ENCODE assay signal across 11 cellular contexts in genomic region chr2:153287109-153287801, GRCh38.
A peak's percentile ranks its signal among the peaks of the same experiment; 100 is the strongest.
DNase-seq lines count a peak whose midpoint lies in the region; ATAC-seq, FAIRE-seq and TF ChIP-seq lines count a peak whose summit lies in the region.
"Had no signal": no experiment of that assay in that cellular context is flagged by ENCODE, and none has a peak within 500 bp of the region (broad histone marks: within the 10 kb centered on the region; RNA-seq: fewer than 3 reads in every experiment).

No MANE protein-coding gene starts in this region.

- H3K36me3 Mint-ChIP-seq in T-helper 17 cell (ENCODE audit: low read depth) = no peaks in the 10 kb centered on the region

- no peak for FAIRE-seq in keratinocyte (lab: Jason Lieb, UNC)

- H3K4me1 ChIP-seq in keratinocyte (ENCODE audit: control insufficient read depth, extremely low read depth, insufficient read depth, low read length) (no peaks in the 10 kb centered on the region), gastrocnemius medialis (no peaks in the 10 kb centered on the region)
- H3K4me1 ChIP-seq: parathyroid adenoma had no signal

- no peak overlapping the region for H3K4me3 ChIP-seq in keratinocyte (ENCODE audit: control insufficient read depth in 2 of 3, extremely low read depth in 1 of 3, insufficient read depth in 2 of 3, low read depth in 1 of 3, low read length in 3 of 3)
- no peak overlapping the region for H3K4me3 ChIP-seq in gastrocnemius medialis

- H3K36me3 ChIP-seq in keratinocyte (ENCODE audit: control insufficient read depth in 2 of 2, extremely low read depth in 1 of 2, insufficient read depth in 2 of 2, low read length in 2 of 2) = no peaks in the 10 kb centered on the region
- no peaks in the 10 kb centered on the region for H3K36me3 ChIP-seq in gastrocnemius medialis

- H3K4me3 Mint-ChIP-seq in T-helper 17 cell = peak overlapping the region; percentile 33

- TF ChIP-seq CTCF in GM13976 (IDR thresholded peaks at IDR 0.05; ENCODE audit: borderline replicate concordance, control extremely low read depth, extremely low read depth, insufficient read depth, missing control alignments) = no peak
- TF ChIP-seq CTCF in keratinocyte (optimal IDR thresholded peaks at IDR 0.05 in 1 of 3, IDR thresholded peaks at IDR 0.05 in 1 of 3, conservative IDR thresholded peaks at IDR 0.05 in 1 of 3; ENCODE audit: extremely low read depth in 1 of 3, insufficient read depth in 2 of 3, low read length in 3 of 3) = peak in 2 of 3 experiments; percentile 44 to 60
- TF ChIP-seq CTCF in gastrocnemius medialis (IDR thresholded peaks at IDR 0.05 in 4 of 5, conservative IDR thresholded peaks at IDR 0.05 in 1 of 5) = no peak

- H3K9ac ChIP-seq in keratinocyte (ENCODE audit: control insufficient read depth, extremely low read depth, insufficient read depth, low read length) = no peak overlapping the region
- H3K9ac ChIP-seq: parathyroid adenoma had no signal

- no peak overlapping the region for H3K27ac Mint-ChIP-seq in T-helper 17 cell

- no peaks in the 10 kb centered on the region for H3K9me1 ChIP-seq in keratinocyte (ENCODE audit: control insufficient read depth, extremely low read depth, insufficient read depth, low read length)

- peak overlapping the region; percentile 15 for H2AFZ ChIP-seq in keratinocyte (ENCODE audit: control insufficient read depth, low read length)
- H2AFZ ChIP-seq: parathyroid adenoma had no signal

- in situ Hi-C loops in GM13976 (cut with MboI; ENCODE audit: low sequenced_read_pairs, unreplicated experiment) (no loop called here), gastrocnemius medialis (cut with MboI; ENCODE audit: low sequenced_read_pairs in 4 of 4) (no loop called here)

- no peak for TF ChIP-seq POLR2A in gastrocnemius medialis (IDR thresholded peaks at IDR 0.05)

- no peaks in the 10 kb centered on the region for H4K20me1 ChIP-seq in keratinocyte (ENCODE audit: control insufficient read depth, extremely low read depth, insufficient read depth, low read length)

- no peaks in the 10 kb centered on the region for H3K4me1 Mint-ChIP-seq in T-helper 17 cell

- no peaks in the 10 kb centered on the region for H3K9me3 ChIP-seq in T-helper 17 cell (ENCODE audit: control insufficient read depth, low read length, poor library complexity, severe bottlenecking)
- H3K9me3 ChIP-seq in keratinocyte (ENCODE audit: control insufficient read depth, low read depth, low read length) = no peaks in the 10 kb centered on the region
- no peaks in the 10 kb centered on the region for H3K9me3 ChIP-seq in gastrocnemius medialis

- H3K27ac ChIP-seq in keratinocyte (ENCODE audit: control insufficient read depth, insufficient read depth, low read length) (no peak overlapping the region), gastrocnemius medialis (no peak overlapping the region)
- H3K27ac ChIP-seq: parathyroid adenoma had no signal

- intact Hi-C loops in gastrocnemius medialis (cut with DNase I; ENCODE audit: low total_unique reads) = no loop called here

- dilution Hi-C loops in keratinocyte (cut with MboI; ENCODE audit: extremely low pct_ligation_motif_present, low sequenced_read_pairs) = no loop called here

- H3K4me2 ChIP-seq in keratinocyte (ENCODE audit: control insufficient read depth, extremely low read depth, insufficient read depth, low read depth, low read length) = peak overlapping the region; percentile 45

- DNase-seq in GM13976 (ENCODE audit: low spot score) (peak; percentile 19), T-helper 17 cell (no peak), keratinocyte (ENCODE audit: low read depth, low spot score) (no peak), middle frontal gyrus (ENCODE audit: extremely low spot score, low spot score) (no peak), NCI-H2196 (lab: John Stamatoyannopoulos, UW; ENCODE audit: unreplicated experiment) (no peak), putamen (ENCODE audit: low spot score) (no peak), gastrocnemius medialis (no peak)
- DNase-seq: IMR-90, T1000 had no signal

- H3K27me3 Mint-ChIP-seq in T-helper 17 cell = peaks cover 14% of the 10 kb centered on the region

- H3K27me3 ChIP-seq in keratinocyte (ENCODE audit: control insufficient read depth, extremely low read depth, insufficient read depth, low read length) (no peaks in the 10 kb centered on the region), gastrocnemius medialis (no peaks in the 10 kb centered on the region)

- peak; percentile 55 for ATAC-seq in HG02852 (IDR thresholded peaks at IDR 0.05; ENCODE audit: unreplicated experiment)
- no peak for ATAC-seq in T-helper 17 cell
- ATAC-seq in gastrocnemius medialis = no peak

- no peaks in the 10 kb centered on the region for H3K79me2 ChIP-seq in keratinocyte (ENCODE audit: control insufficient read depth, insufficient read depth, low read length)
- H3K79me2 ChIP-seq: parathyroid adenoma had no signal

Comparison
In these comparisons a context has a peak if more than half of its experiments do, and no peak if none do; other contexts are left out.
1. CTCF ChIP-seq: peak in keratinocyte (2 of 3); none in GM13976 (single experiment) and gastrocnemius medialis (0 of 5).